ENCODE assay signal across 8 cellular contexts in the genomic region with DNA sequence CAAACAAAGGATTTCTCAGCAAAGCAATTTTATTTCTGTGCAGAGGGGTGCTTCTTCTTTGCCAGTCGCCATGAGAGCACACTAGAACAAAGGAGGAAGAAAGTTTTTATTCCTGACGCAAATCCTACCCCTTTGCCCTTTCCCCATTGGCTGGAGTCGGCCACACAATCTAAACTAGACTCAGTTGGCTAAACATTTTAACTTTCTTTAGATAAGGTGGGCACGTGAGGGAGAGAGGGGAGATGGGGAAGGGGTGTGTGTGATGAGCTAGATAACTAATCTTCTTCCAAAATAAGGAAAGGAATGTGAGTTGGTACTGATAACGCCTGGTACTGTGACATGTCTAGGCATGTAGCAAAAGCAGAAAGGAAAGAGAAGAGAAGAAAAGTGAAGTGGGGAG. TPM values are rescaled to one million over a fixed set of nuclear protein-coding genes. Genes with fewer than 3 reads are reported as not detected.
DNase-seq lines count a peak whose midpoint lies in the region; ATAC-seq and TF ChIP-seq lines count a peak whose summit lies in the region.
"Had no signal": no experiment of that assay in that cellular context is flagged by ENCODE, and none has a peak within 500 bp of the region (broad histone marks: within the 10 kb centered on the region; RNA-seq: fewer than 3 reads in every experiment).

No MANE protein-coding gene starts in this region.

- H3K36me3 ChIP-seq in iPS-18a (ENCODE audit: control insufficient read depth, low read depth, low read length) (no peaks in the 10 kb centered on the region), stomach (peaks cover 0 to 4% (median 0%) of the 10 kb centered on the region in 4 donors)

- H3K9me3 ChIP-seq in iPS-18a (ENCODE audit: control insufficient read depth, low read depth, low read length) (no peaks in the 10 kb centered on the region), stomach (no peaks in the 10 kb centered on the region)

- peak overlapping the region; percentile 89 for H3K4me3 Mint-ChIP-seq in activated naive CD8-positive, alpha-beta T cell treated with anti-CD3 and anti-CD28 coated beads for 36 hours

- no peak for TF ChIP-seq POLR2A in stomach (IDR thresholded peaks at IDR 0.05)

- H3K27ac ChIP-seq in iPS-18a (ENCODE audit: low read length) (peak overlapping the region; percentile 84), stomach (peak overlapping the region in 4 of 5 donors; percentile 84 to 93 (median 86))

- peaks cover 16% of the 10 kb centered on the region for H3K4me1 ChIP-seq in iPS-18a (ENCODE audit: control insufficient read depth, low read depth, low read length)
- H3K4me1 ChIP-seq in stomach: peaks cover 13 to 48% (median 17%) of the 10 kb centered on the region in 4 donors

- 6 to 12% (median 9%) methylated on average over 5 of the region's 5 CpGs for WGBS in stomach, 5 donors

- H3K27me3 Mint-ChIP-seq in activated naive CD8-positive, alpha-beta T cell treated with anti-CD3 and anti-CD28 coated beads for 36 hours: no peaks in the 10 kb centered on the region

- peak overlapping the region; percentile 61 for H3K4me3 ChIP-seq in iPS-18a (ENCODE audit: low read length)
- peak overlapping the region; percentile 30 to 59 (median 50) for H3K4me3 ChIP-seq in stomach

- peak overlapping the region; percentile 75 for H3K9ac ChIP-seq in iPS-18a (ENCODE audit: low read length)

- peak overlapping the region; percentile 95 for H3K27ac Mint-ChIP-seq in activated naive CD8-positive, alpha-beta T cell treated with anti-CD3 and anti-CD28 coated beads for 36 hours

- H3K36me3 Mint-ChIP-seq in activated naive CD8-positive, alpha-beta T cell treated with anti-CD3 and anti-CD28 coated beads for 36 hours: peaks cover 32% of the 10 kb centered on the region

- no peak for TF ChIP-seq CTCF in stomach (IDR thresholded peaks at IDR 0.05)

- DNase-seq in HCEC 1CT (peak; percentile 23), stomach (no peak), NCI-H226 (no peak), GM19240 (ENCODE audit: insufficient read length, low spot score) (no peak)
- no peak for DNase-seq in activated naive CD8-positive, alpha-beta T cell treated with anti-CD3 and anti-CD28 coated beads for 36 hours

- peaks cover 40% of the 10 kb centered on the region for H3K4me1 Mint-ChIP-seq in activated naive CD8-positive, alpha-beta T cell treated with anti-CD3 and anti-CD28 coated beads for 36 hours

- TF ChIP-seq EP300 in stomach (IDR thresholded peaks at IDR 0.05): no peak

- ATAC-seq in HG02763 (IDR thresholded peaks at IDR 0.05; ENCODE audit: unreplicated experiment): no peak

- H3K27me3 ChIP-seq in iPS-18a (ENCODE audit: control insufficient read depth, insufficient read depth, low read length) (no peaks in the 10 kb centered on the region), stomach (no peaks in the 10 kb centered on the region)

- intact Hi-C loops in stomach (cut with DNase I; ENCODE audit: low total_unique reads): no loop called here

- no peaks in the 10 kb centered on the region for H3K9me3 Mint-ChIP-seq in activated naive CD8-positive, alpha-beta T cell treated with anti-CD3 and anti-CD28 coated beads for 36 hours

RNA-seq across cellular contexts. Expression of gene TRIM22, which starts 0.6 kb away (rescaled TPM):
- total RNA-seq in activated naive CD8-positive, alpha-beta T cell treated with anti-CD3 and anti-CD28 coated beads for 36 hours: 100 to 1,000 TPM; 141 to 143 TPM
- 100 to 1,000 TPM in 1 of 5 donors, 10 to 100 TPM in 4; 34.8 to 131 (median 39.1) TPM for total RNA-seq in stomach
- polyA plus RNA-seq in stomach: 10 to 100 TPM; 12.4 to 39.4 (median 14.4) TPM

RNA-seq across cellular contexts. Expression of gene TRIM5, which starts 5.3 kb away (rescaled TPM):
- 10 to 100 TPM; 18.7 to 20.3 TPM for total RNA-seq in activated naive CD8-positive, alpha-beta T cell treated with anti-CD3 and anti-CD28 coated beads for 36 hours
- total RNA-seq in stomach: 10 to 100 TPM in 4 of 5 donors, not detected in 1; 12.6 to 81.4 (median 28.0) TPM
- polyA plus RNA-seq in stomach: 1 to 10 TPM; 4.2 to 9.5 (median 9.0) TPM

RNA-seq across cellular contexts. Expression of gene OR56B1, which starts 46.0 kb away (rescaled TPM):
- total RNA-seq in activated naive CD8-positive, alpha-beta T cell treated with anti-CD3 and anti-CD28 coated beads for 36 hours: under 1 TPM; 0.10 to 0.16 TPM
- total RNA-seq in stomach: under 1 TPM in 1 of 5 donors, not detected in 4; 0.18 TPM
- polyA plus RNA-seq in stomach: not detected
- total RNA-seq: activated CD8-positive, alpha-beta memory T cell treated with anti-CD3 and anti-CD28 coated beads for 36 hours had no signal
